Comparison of ENCODE assay signal across 23 cellular contexts in genomic region chr17:51289776-51290175, GRCh38. TPM values are rescaled to one million over a fixed set of nuclear protein-coding genes. Genes with fewer than 3 reads are reported as not detected.
DNase-seq lines count a peak whose midpoint lies in the region; ATAC-seq and TF ChIP-seq lines count a peak whose summit lies in the region.
"Had no signal": no experiment of that assay in that cellular context is flagged by ENCODE, and none has a peak within 500 bp of the region (broad histone marks: within the 10 kb centered on the region; RNA-seq: fewer than 3 reads in every experiment).

No MANE protein-coding gene starts in this region.

- intact Hi-C loops in esophagus muscularis mucosa (cut with DNase I), result no loop called here

- no peaks in the 10 kb centered on the region for H3K9me3 ChIP-seq in esophagus muscularis mucosa
- H3K9me3 ChIP-seq: A549 had no signal

- TF ChIP-seq EP300 in esophagus muscularis mucosa (IDR thresholded peaks at IDR 0.05), result no peak

- H3K27me3 ChIP-seq in esophagus muscularis mucosa, result no peaks in the 10 kb centered on the region

- no peak overlapping the region for H3K4me3 ChIP-seq in esophagus muscularis mucosa
- H3K4me3 ChIP-seq: A549, SK-N-MC had no signal

- H3K36me3 ChIP-seq in esophagus muscularis mucosa, result peaks cover 28 to 87% (median 59%) of the 10 kb centered on the region in 4 donors

- no peak overlapping the region for H3K4me3 Mint-ChIP-seq in nephron
- H3K4me3 Mint-ChIP-seq: CD4-positive, alpha-beta memory T cell had no signal

- peaks cover 76% of the 10 kb centered on the region for H3K36me3 Mint-ChIP-seq in nephron (ENCODE audit: low read depth)

- peak overlapping the region; percentile 58 to 77 (median 66) for H3K27ac ChIP-seq in esophagus muscularis mucosa (replicated peaks in 1 of 4)
- H3K27ac ChIP-seq: A549, RWPE1, SK-N-MC had no signal

- ATAC-seq in GM19397 (IDR thresholded peaks at IDR 0.05; ENCODE audit: unreplicated experiment), result no peak
- no peak for ATAC-seq in HG03460 (IDR thresholded peaks at IDR 0.05; ENCODE audit: unreplicated experiment)
- no peak for ATAC-seq in GM21619 (IDR thresholded peaks at IDR 0.05; ENCODE audit: unreplicated experiment)
- no peak for ATAC-seq in GM21526 (IDR thresholded peaks at IDR 0.05; ENCODE audit: low FRiP score, unreplicated experiment)
- ATAC-seq: A549, HepG2 had no signal

- peak; percentile 39 for DNase-seq in AG08396 (ENCODE audit: low spot score)
- DNase-seq in EH (ENCODE audit: low read depth), result peak; percentile 57
- DNase-seq in esophagus muscularis mucosa (ENCODE audit: extremely low spot score), result no peak
- DNase-seq: CD4-positive, alpha-beta memory T cell; DMS153; KBM-7; NCI-H1105 treated with DMSO at 0.1 percent for 48 hours; NCI-H2029 treated with DMSO at 0.1 percent for 48 hours; NCI-H345; NCI-H524; NCI-H774; NK-92 treated with Interleukin-12 subunit alpha and Interleukin-12 subunit beta, amount 100 ng/mL, for 24 hours; SHP77 treated with DMSO at 0.1 percent for 48 hours; SW 1271 had no signal

- TF ChIP-seq POLR2A in esophagus muscularis mucosa (IDR thresholded peaks at IDR 0.05; ENCODE audit: low read depth), result no peak

- no peaks in the 10 kb centered on the region for H3K27me3 Mint-ChIP-seq in nephron (ENCODE audit: low read depth)
- H3K27me3 Mint-ChIP-seq: CD4-positive, alpha-beta memory T cell had no signal

- H3K9me3 Mint-ChIP-seq in nephron, result no peaks in the 10 kb centered on the region

- WGBS in esophagus muscularis mucosa, result 44% methylated on average over 4 of the region's 4 CpGs

- H3K27ac Mint-ChIP-seq in nephron, result peak overlapping the region in 2 of 3 experiments; percentile 54 to 74
- H3K27ac Mint-ChIP-seq: CD4-positive, alpha-beta memory T cell had no signal

- H3K4me1 Mint-ChIP-seq in nephron, result peaks cover 12% of the 10 kb centered on the region

- H3K4me1 ChIP-seq in esophagus muscularis mucosa, result peaks cover 0 to 34% (median 21%) of the 10 kb centered on the region in 4 donors
- H3K4me1 ChIP-seq: A549 had no signal

- TF ChIP-seq CTCF in esophagus muscularis mucosa (IDR thresholded peaks at IDR 0.05) (no peak), nephron (IDR thresholded peaks at IDR 0.05; ENCODE audit: unreplicated experiment in 3 of 3) (no peak)

RNA-seq across cellular contexts. Expression of gene UTP18, which starts 29.4 kb away (rescaled TPM):
- total RNA-seq in esophagus muscularis mucosa, result 10 to 100 TPM; 17.9 to 29.3 (median 21.1) TPM

RNA-seq across cellular contexts. Expression of gene MBTD1, which starts 29.9 kb away (rescaled TPM):
- total RNA-seq in esophagus muscularis mucosa, result 10 to 100 TPM in 1 of 4 donors, 1 to 10 TPM in 3; 9.2 to 11.2 (median 9.4) TPM
